8 cellular contexts compared by ENCODE assay signal in genomic region chr21:29827647-29828046, GRCh38.
"Had no signal": no experiment of that assay in that cellular context is flagged by ENCODE, and none has a peak within 500 bp of the region (broad histone marks: within the 10 kb centered on the region; RNA-seq: fewer than 3 reads in every experiment).

No MANE protein-coding gene starts in this region.

- DNase-seq: GDM1, GF-D8 had no signal

- H3K4me3 ChIP-seq: GM12878 had no signal

- ATAC-seq: GM12878 had no signal

- FAIRE-seq: G401.6, GM12878, GM12891, GM12892, GM18507, GM19239 had no signal
